13 cellular contexts compared by ENCODE assay signal in genomic region chr13:98206946-98207345, GRCh38. TPM values are rescaled to one million over a fixed set of nuclear protein-coding genes. Genes with fewer than 3 reads are reported as not detected.
DNase-seq lines count a peak whose midpoint lies in the region; ATAC-seq and TF ChIP-seq lines count a peak whose summit lies in the region.
"Had no signal": no experiment of that assay in that cellular context is flagged by ENCODE, and none has a peak within 500 bp of the region (broad histone marks: within the 10 kb centered on the region; RNA-seq: fewer than 3 reads in every experiment).

No MANE protein-coding gene starts in this region.

- TF ChIP-seq EP300 in esophagus muscularis mucosa (IDR thresholded peaks at IDR 0.05): no peak

- BruUV-seq in PC-3 (replicated peaks; lab: Mats Ljungman, UMichigan): no TSS peak

- no peaks in the 10 kb centered on the region for H3K36me3 ChIP-seq in esophagus muscularis mucosa
- no peaks in the 10 kb centered on the region; the same call in none of the 2 replicates for H3K36me3 ChIP-seq in PC-3 (ENCODE audit: low read depth, low read length)
- H3K36me3 ChIP-seq: heart right ventricle had no signal

- H3K27ac Mint-ChIP-seq in nephron progenitor cell: peak overlapping the region; percentile 9
- H3K27ac Mint-ChIP-seq: stimulated activated naive B cell treated with anti-CD40 and anti-IgM and Interleukin-4, amounts not matched to agents 10 μg/mL and 1 μg/mL and 100 μg/mL, for 72 hours had no signal

- H4K20me1 ChIP-seq in PC-3 (ENCODE audit: low read length): no peaks in the 10 kb centered on the region

- peaks cover 0 to 14% (median 4%) of the 10 kb centered on the region in 4 donors for H3K9me3 ChIP-seq in esophagus muscularis mucosa
- no peaks in the 10 kb centered on the region for H3K9me3 ChIP-seq in PC-3 (ENCODE audit: low read length)

- ATAC-seq in PC-3 (no peak), HG02610 (IDR thresholded peaks at IDR 0.05; ENCODE audit: unreplicated experiment) (no peak), GM21381 (IDR thresholded peaks at IDR 0.05; ENCODE audit: unreplicated experiment) (no peak)
- ATAC-seq: activated T-cell treated with anti-CD3 and anti-CD28 coated beads, Interleukin-2, amount 50 U/mL, for 4 hours; stimulated activated naive B cell treated with anti-CD40 and anti-IgM and Interleukin-4, amounts not matched to agents 10 μg/mL and 1 μg/mL and 100 μg/mL, for 72 hours had no signal

- H3K4me3 Mint-ChIP-seq in nephron progenitor cell: no peak overlapping the region
- H3K4me3 Mint-ChIP-seq: activated T-cell treated with anti-CD3 and anti-CD28 coated beads, Interleukin-2, amount 50 U/mL, for 4 hours; stimulated activated naive B cell treated with anti-CD40 and anti-IgM and Interleukin-4, amounts not matched to agents 10 μg/mL and 1 μg/mL and 100 μg/mL, for 72 hours had no signal

- H3K9me3 Mint-ChIP-seq in nephron progenitor cell: peaks cover 75% of the 10 kb centered on the region

- POLR2A ChIA-PET in PC-3 (lab: Charles Lee; ENCODE audit: unreplicated experiment): no interaction called here

- H3K4me1 Mint-ChIP-seq in nephron progenitor cell: peaks cover 41% of the 10 kb centered on the region
- H3K4me1 Mint-ChIP-seq: stimulated activated naive B cell treated with anti-CD40 and anti-IgM and Interleukin-4, amounts not matched to agents 10 μg/mL and 1 μg/mL and 100 μg/mL, for 72 hours had no signal

- no peak for TF ChIP-seq POLR2A in esophagus muscularis mucosa (IDR thresholded peaks at IDR 0.05; ENCODE audit: low read depth)

- H3K4me1 ChIP-seq in esophagus muscularis mucosa: peaks cover 5 to 30% (median 12%) of the 10 kb centered on the region in 4 donors
- peaks cover 8% of the 10 kb centered on the region; the same call in 1 of the 2 replicates for H3K4me1 ChIP-seq in PC-3 (ENCODE audit: insufficient read depth, low read length)

- H3K36me3 Mint-ChIP-seq in nephron progenitor cell (ENCODE audit: low read depth): peaks cover 92% of the 10 kb centered on the region
- H3K36me3 Mint-ChIP-seq: stimulated activated naive B cell treated with anti-CD40 and anti-IgM and Interleukin-4, amounts not matched to agents 10 μg/mL and 1 μg/mL and 100 μg/mL, for 72 hours had no signal

- H3K4me3 ChIP-seq in esophagus muscularis mucosa (no peak overlapping the region), PC-3 (ENCODE audit: low read length) (no peak overlapping the region)
- H3K4me3 ChIP-seq: heart right ventricle had no signal

- no peak overlapping the region for H3K4me2 ChIP-seq in PC-3 (ENCODE audit: low read length)

- intact Hi-C loops in esophagus muscularis mucosa (cut with DNase I): no loop called here
- intact Hi-C loops in PC-3 (cut with micrococcal nuclease): no loop called here

- H3K79me2 ChIP-seq in PC-3 (ENCODE audit: low read length): peaks cover 14% of the 10 kb centered on the region; the same call in 1 of the 2 replicates

- no peak overlapping the region for H3K9ac ChIP-seq in PC-3 (ENCODE audit: low read length)

- peaks cover 3% of the 10 kb centered on the region for H3K27me3 Mint-ChIP-seq in nephron progenitor cell (ENCODE audit: low read depth, poor library complexity)
- H3K27me3 Mint-ChIP-seq: stimulated activated naive B cell treated with anti-CD40 and anti-IgM and Interleukin-4, amounts not matched to agents 10 μg/mL and 1 μg/mL and 100 μg/mL, for 72 hours had no signal

- no peaks in the 10 kb centered on the region for H3K9me2 ChIP-seq in PC-3 (replicated peaks; ENCODE audit: low read length)

- peak overlapping the region; percentile 56 to 84 (median 79) for H3K27ac ChIP-seq in esophagus muscularis mucosa (replicated peaks in 1 of 4)
- H3K27ac ChIP-seq in PC-3 (ENCODE audit: low read length): no peak overlapping the region

- 44% methylated on average over 4 of the region's 4 CpGs for WGBS in esophagus muscularis mucosa

- H2AFZ ChIP-seq in PC-3 (ENCODE audit: low read length): no peak overlapping the region

- H3K27me3 ChIP-seq in esophagus muscularis mucosa (no peaks in the 10 kb centered on the region), PC-3 (ENCODE audit: low read length) (no peaks in the 10 kb centered on the region)
- H3K27me3 ChIP-seq: heart right ventricle had no signal

- TF ChIP-seq CTCF in esophagus muscularis mucosa (IDR thresholded peaks at IDR 0.05): no peak
- no peak for TF ChIP-seq CTCF in nephron progenitor cell (IDR thresholded peaks at IDR 0.05)
- no peak for TF ChIP-seq CTCF in PC-3 (conservative IDR thresholded peaks at IDR 0.05; ENCODE audit: low read depth, low read length)

- no peaks in the 10 kb centered on the region for H3F3A ChIP-seq in PC-3 (ENCODE audit: low read length, unreplicated experiment)

- DNase-seq in AG08395 (ENCODE audit: low spot score): peak; percentile 78
- DNase-seq in LHCN-M2 (ENCODE audit: low read depth): peak; percentile 84
- no peak for DNase-seq in esophagus muscularis mucosa (ENCODE audit: extremely low spot score)
- DNase-seq in nephron progenitor cell: no peak
- no peak for DNase-seq in PC-3
- DNase-seq in islet precursor cell: no peak
- DNase-seq: activated T-cell treated with anti-CD3 and anti-CD28 coated beads, Interleukin-2, amount 50 U/mL, for 4 hours; NCI-H446 treated with DMSO at 0.1 percent for 48 hours; SIG-M5; stimulated activated naive B cell treated with anti-CD40 and anti-IgM and Interleukin-4, amounts not matched to agents 10 μg/mL and 1 μg/mL and 100 μg/mL, for 72 hours had no signal

- CTCF ChIA-PET in PC-3 (lab: Charles Lee): no interaction called here

RNA-seq across cellular contexts. Expression of gene RNF113B, which starts 29.9 kb away (rescaled TPM):
- total RNA-seq in LHCN-M2 (2014; rRNA removed) (not detected in 2 replicates), esophagus muscularis mucosa (not detected), PC-3 (2014; rRNA removed) (not detected in 2 replicates)
- polyA plus RNA-seq in LHCN-M2 (2012): 0.04 TPM
- total RNA-seq: activated T-cell treated with anti-CD3 and anti-CD28 coated beads, Interleukin-2, amount 50 U/mL, for 4 hours; heart right ventricle had no signal
- polyA plus RNA-seq: heart right ventricle had no signal

Comparison
In these comparisons a context has a peak if more than half of its experiments do, and no peak if none do; other contexts are left out.
1. DNase-seq: peak in AG08395 (single experiment) and LHCN-M2 (single experiment); none in esophagus muscularis mucosa (single experiment), nephron progenitor cell (single experiment), PC-3 (single experiment) and islet precursor cell (single experiment).